In genomic region chr1:86706018-86706417, GRCh38 we compare ENCODE assay signal across 1 cellular context.
TF ChIP-seq lines count a peak whose summit lies in the region.

No MANE protein-coding gene starts in this region.

TF ChIP-seq in GM12878, 131 proteins besides CTCF, POLR2A, EP300 and RAD21:
- TF ChIP-seq, protein P1, sequence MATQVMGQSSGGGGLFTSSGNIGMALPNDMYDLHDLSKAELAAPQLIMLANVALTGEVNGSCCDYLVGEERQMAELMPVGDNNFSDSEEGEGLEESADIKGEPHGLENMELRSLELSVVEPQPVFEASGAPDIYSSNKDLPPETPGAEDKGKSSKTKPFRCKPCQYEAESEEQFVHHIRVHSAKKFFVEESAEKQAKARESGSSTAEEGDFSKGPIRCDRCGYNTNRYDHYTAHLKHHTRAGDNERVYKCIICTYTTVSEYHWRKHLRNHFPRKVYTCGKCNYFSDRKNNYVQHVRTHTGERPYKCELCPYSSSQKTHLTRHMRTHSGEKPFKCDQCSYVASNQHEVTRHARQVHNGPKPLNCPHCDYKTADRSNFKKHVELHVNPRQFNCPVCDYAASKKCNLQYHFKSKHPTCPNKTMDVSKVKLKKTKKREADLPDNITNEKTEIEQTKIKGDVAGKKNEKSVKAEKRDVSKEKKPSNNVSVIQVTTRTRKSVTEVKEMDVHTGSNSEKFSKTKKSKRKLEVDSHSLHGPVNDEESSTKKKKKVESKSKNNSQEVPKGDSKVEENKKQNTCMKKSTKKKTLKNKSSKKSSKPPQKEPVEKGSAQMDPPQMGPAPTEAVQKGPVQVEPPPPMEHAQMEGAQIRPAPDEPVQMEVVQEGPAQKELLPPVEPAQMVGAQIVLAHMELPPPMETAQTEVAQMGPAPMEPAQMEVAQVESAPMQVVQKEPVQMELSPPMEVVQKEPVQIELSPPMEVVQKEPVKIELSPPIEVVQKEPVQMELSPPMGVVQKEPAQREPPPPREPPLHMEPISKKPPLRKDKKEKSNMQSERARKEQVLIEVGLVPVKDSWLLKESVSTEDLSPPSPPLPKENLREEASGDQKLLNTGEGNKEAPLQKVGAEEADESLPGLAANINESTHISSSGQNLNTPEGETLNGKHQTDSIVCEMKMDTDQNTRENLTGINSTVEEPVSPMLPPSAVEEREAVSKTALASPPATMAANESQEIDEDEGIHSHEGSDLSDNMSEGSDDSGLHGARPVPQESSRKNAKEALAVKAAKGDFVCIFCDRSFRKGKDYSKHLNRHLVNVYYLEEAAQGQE (IDR thresholded peaks at IDR 0.05; ENCODE audit: low read depth, low read length) = no peak
- TF ChIP-seq NBN (IDR thresholded peaks at IDR 0.05) (no peak), TBL1XR1 (IDR thresholded peaks at IDR 0.05; ENCODE audit: low read depth, low read length) (no peak), KLF5 (IDR thresholded peaks at IDR 0.05; ENCODE audit: partially characterized antibody) (no peak), FOS (IDR thresholded peaks at IDR 0.05; ENCODE audit: borderline replicate concordance, extremely low read depth, insufficient read length) (no peak), ZSCAN29 (IDR thresholded peaks at IDR 0.05) (no peak), SMAD1 (IDR thresholded peaks at IDR 0.05; ENCODE audit: low read depth, partially characterized antibody) (no peak), CHD4 (IDR thresholded peaks at IDR 0.05) (no peak), YY1 (IDR thresholded peaks at IDR 0.05; ENCODE audit: low read depth, low read length) (no peak)
TF ChIP-seq in GM12878: peak in this region for 0.
